23 cellular contexts compared by ENCODE assay signal in genomic region chr21:46354518-46354917, GRCh38.
"Had no signal": no experiment of that assay in that cellular context is flagged by ENCODE, and none has a peak within 500 bp of the region (broad histone marks: within the 10 kb centered on the region; RNA-seq: fewer than 3 reads in every experiment).

No MANE protein-coding gene starts in this region.

- H3K9ac ChIP-seq: neural progenitor cell had no signal

- H3K4me3 Mint-ChIP-seq: natural killer cell, neural progenitor cell had no signal

- H3K4me1 Mint-ChIP-seq: natural killer cell, neural progenitor cell had no signal

- H3K27me3 ChIP-seq: dorsolateral prefrontal cortex, heart left ventricle, neural progenitor cell, pancreas, right lobe of liver, spleen, stomach, transverse colon had no signal

- H3K27me3 Mint-ChIP-seq: progenitor cell of endocrine pancreas had no signal

- H3K4me3 ChIP-seq: dorsolateral prefrontal cortex, heart left ventricle, mucosa of descending colon, neural progenitor cell, pancreas, right lobe of liver, spleen, stomach, thoracic aorta, transverse colon had no signal

- H3K36me3 ChIP-seq: neural progenitor cell had no signal

- ATAC-seq: heart left ventricle, mucosa of descending colon, natural killer cell, pancreas, right lobe of liver had no signal

- H3K9me3 Mint-ChIP-seq: natural killer cell, neural progenitor cell had no signal

- H3K27ac ChIP-seq: heart left ventricle, neural progenitor cell, pancreas, right lobe of liver, spleen, stomach, thoracic aorta, transverse colon had no signal

- H3K4me2 ChIP-seq: neural progenitor cell had no signal

- H3K4me1 ChIP-seq: heart left ventricle, neural progenitor cell, pancreas, right lobe of liver, spleen, stomach, transverse colon had no signal

- DNase-seq: cortex of kidney; dorsolateral prefrontal cortex; effector CD8-positive, alpha-beta T cell; foreskin melanocyte; hippocampal formation; kidney glomerular epithelial cell; mucosa of descending colon; natural killer cell; occipital lobe; pancreas; right lobe of liver; spleen; stimulated activated CD4-positive, alpha-beta T cell treated with anti-CD3 and anti-CD28 coated beads, Interleukin-15, amount 100 ng/mL, for 24 hours; stimulated activated CD4-positive, alpha-beta T cell treated with anti-CD3 and anti-CD28 coated beads, Interleukin-1b, Interleukin-23, amount 100 ng/mL, for 48 hours; stimulated activated CD4-positive, alpha-beta T cell treated with anti-CD3 and anti-CD28 coated beads, Interleukin-4, amount 100 ng/mL, for 4 hours; stimulated activated naive CD4-positive, alpha-beta T cell; stomach; substantia nigra; transverse colon had no signal

- H2AFZ ChIP-seq: neural progenitor cell had no signal

- H3K9me3 ChIP-seq: heart left ventricle, mucosa of descending colon, pancreas, right lobe of liver, spleen, stomach, thoracic aorta, transverse colon had no signal

- H3K27ac Mint-ChIP-seq: progenitor cell of endocrine pancreas had no signal
